7 cellular contexts compared by ENCODE assay signal in genomic region chr2:200308421-200309295, GRCh38. TPM values are rescaled to one million over a fixed set of nuclear protein-coding genes. Genes with fewer than 3 reads are reported as not detected.
DNase-seq lines count a peak whose midpoint lies in the region; ATAC-seq and TF ChIP-seq lines count a peak whose summit lies in the region.

No MANE protein-coding gene starts in this region.

- TF ChIP-seq CTCF in GM23338 (conservative IDR thresholded peaks at IDR 0.05; ENCODE audit: low read depth in 2 of 2) (no peak; a peak in 1 of 4 replicates), fibroblast of the aortic adventitia (IDR thresholded peaks at IDR 0.05; ENCODE audit: insufficient read depth, low read length) (no peak)

- no peaks in the 10 kb centered on the region for H3K9me3 ChIP-seq in SJCRH30 (replicated peaks)
- H3K9me3 ChIP-seq in skeletal muscle tissue (ENCODE audit: control insufficient read depth in 3 of 3, low read length in 3 of 3) = no peaks in the 10 kb centered on the region

- peak overlapping the region; percentile 85 for H3K4me3 Mint-ChIP-seq in GM23338

- H3K27me3 ChIP-seq in GM23338 (ENCODE audit: insufficient read depth) = no peaks in the 10 kb centered on the region
- H3K27me3 ChIP-seq in SJCRH30 = no peaks in the 10 kb centered on the region
- no peaks in the 10 kb centered on the region for H3K27me3 ChIP-seq in skeletal muscle tissue (ENCODE audit: control insufficient read depth in 3 of 3, insufficient read depth in 3 of 3, low read length in 3 of 3)

- peak overlapping the region; percentile 75 to 86 (median 76) for H3K9ac ChIP-seq in skeletal muscle tissue (ENCODE audit: low read depth in 1 of 3, low read length in 3 of 3)

- H3K79me2 ChIP-seq in GM23338 (replicated peaks; ENCODE audit: insufficient read depth) = peaks cover 85% of the 10 kb centered on the region

- H3K4me1 ChIP-seq in GM23338 (ENCODE audit: insufficient read depth) (peaks cover 57% of the 10 kb centered on the region), SJCRH30 (peaks cover 43% of the 10 kb centered on the region), skeletal muscle tissue (ENCODE audit: control insufficient read depth in 3 of 3, insufficient read depth in 3 of 3, low read length in 3 of 3) (peaks cover 18 to 32% (median 31%) of the 10 kb centered on the region in 3 donors)

- peak overlapping the region; percentile 79 for H3K4me2 ChIP-seq in GM23338

- H2AFZ ChIP-seq in GM23338 = no peak overlapping the region

- H3K4me1 Mint-ChIP-seq in GM23338 = peaks cover 64% of the 10 kb centered on the region

- H3K4me3 ChIP-seq in GM23338 = peak overlapping the region; percentile 84
- peak overlapping the region; percentile 94 for H3K4me3 ChIP-seq in SJCRH30
- peak overlapping the region; percentile 79 for H3K4me3 ChIP-seq in fibroblast of the aortic adventitia (ENCODE audit: low read depth, low read length)
- peak overlapping the region in 1 of 3 donors; percentile 79 for H3K4me3 ChIP-seq in skeletal muscle tissue (ENCODE audit: low read length in 3 of 3)

- peaks cover 14% of the 10 kb centered on the region for H3K27me3 Mint-ChIP-seq in GM23338 (ENCODE audit: insufficient read depth, low read depth, poor library complexity)

- no peaks in the 10 kb centered on the region for H3K9me3 Mint-ChIP-seq in GM23338

- no peaks in the 10 kb centered on the region for H3F3A ChIP-seq in GM23338 (replicated peaks; ENCODE audit: low read depth)

- peak overlapping the region; percentile 72 for H3K27ac Mint-ChIP-seq in GM23338

- H4K20me1 ChIP-seq in GM23338 (replicated peaks; ENCODE audit: insufficient read depth) = no peaks in the 10 kb centered on the region

- H3K36me3 Mint-ChIP-seq in GM23338 (ENCODE audit: low read depth) = peaks cover 8% of the 10 kb centered on the region; the same call in 1 of the 3 replicates

- H3K27ac ChIP-seq in GM23338 (ENCODE audit: low read depth) = peak overlapping the region; percentile 53; the same call in 1 of the 2 replicates
- H3K27ac ChIP-seq in SJCRH30 = peak overlapping the region; percentile 98
- H3K27ac ChIP-seq in skeletal muscle tissue (ENCODE audit: low read depth, low read length) = peak overlapping the region; percentile 51

- peak; percentile 30 for DNase-seq in GM23338 (ENCODE audit: low spot score)
- DNase-seq in SJCRH30 = peak in 1 of 2 experiments; percentile 70
- peak; percentile 53 for DNase-seq in fibroblast of the aortic adventitia (ENCODE audit: low read depth)
- DNase-seq in left lobe of liver (ENCODE audit: low spot score) = no peak
- DNase-seq in COR-L47 (lab: John Stamatoyannopoulos, UW) = no peak

- ATAC-seq in GM23338 = no peak
- ATAC-seq in left lobe of liver = no peak
- ATAC-seq in HG03108 (IDR thresholded peaks at IDR 0.05; ENCODE audit: unreplicated experiment) = no peak

- no peaks in the 10 kb centered on the region for H3K9me2 ChIP-seq in GM23338 (ENCODE audit: insufficient read depth)

- H3K36me3 ChIP-seq in GM23338 (ENCODE audit: insufficient read depth) = no peaks in the 10 kb centered on the region
- H3K36me3 ChIP-seq in SJCRH30 = peaks cover 54% of the 10 kb centered on the region
- no peaks in the 10 kb centered on the region for H3K36me3 ChIP-seq in skeletal muscle tissue (ENCODE audit: control insufficient read depth in 3 of 3, insufficient read depth in 3 of 3, low read length in 3 of 3)

TF ChIP-seq in GM23338, 12 proteins besides CTCF, POLR2A, EP300 and RAD21 (continues in another document):
- TF ChIP-seq ZNF331 (CRISPR knock-in tag; IDR thresholded peaks at IDR 0.05; ENCODE audit: low read depth) (no peak), ZNF462 (CRISPR knock-in tag; IDR thresholded peaks at IDR 0.05) (no peak), CREB1 (CRISPR knock-in tag; IDR thresholded peaks at IDR 0.05; ENCODE audit: low read depth) (no peak), ZNF114 (CRISPR knock-in tag; IDR thresholded peaks at IDR 0.05) (no peak), STAT1 (IDR thresholded peaks at IDR 0.05; ENCODE audit: unreplicated experiment) (no peak), EZH2phosphoT487 (IDR thresholded peaks at IDR 0.05; ENCODE audit: unreplicated experiment) (no peak), NANOG (IDR thresholded peaks at IDR 0.05; ENCODE audit: borderline replicate concordance) (no peak), EZH2 (IDR thresholded peaks at IDR 0.05; ENCODE audit: low read depth, unreplicated experiment) (no peak), POLR2AphosphoS5 (IDR thresholded peaks at IDR 0.05; ENCODE audit: low read depth) (no peak)
- TF ChIP-seq, protein P1, sequence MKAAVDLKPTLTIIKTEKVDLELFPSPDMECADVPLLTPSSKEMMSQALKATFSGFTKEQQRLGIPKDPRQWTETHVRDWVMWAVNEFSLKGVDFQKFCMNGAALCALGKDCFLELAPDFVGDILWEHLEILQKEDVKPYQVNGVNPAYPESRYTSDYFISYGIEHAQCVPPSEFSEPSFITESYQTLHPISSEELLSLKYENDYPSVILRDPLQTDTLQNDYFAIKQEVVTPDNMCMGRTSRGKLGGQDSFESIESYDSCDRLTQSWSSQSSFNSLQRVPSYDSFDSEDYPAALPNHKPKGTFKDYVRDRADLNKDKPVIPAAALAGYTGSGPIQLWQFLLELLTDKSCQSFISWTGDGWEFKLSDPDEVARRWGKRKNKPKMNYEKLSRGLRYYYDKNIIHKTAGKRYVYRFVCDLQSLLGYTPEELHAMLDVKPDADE (IDR thresholded peaks at IDR 0.05) = no peak

RNA-seq across cellular contexts. Expression of gene SPATS2L, which starts 2.2 kb away (rescaled TPM):
- total RNA-seq in GM23338 (2014; rRNA removed; shearing (Covaris generic)) = 118 and 146 TPM in 2 replicates
- polyA plus RNA-seq in GM23338 (2016; fragmentation: Nextera tagmentation; extraction: Ambion mirVana) = 154 and 263 TPM in 2 replicates
- 339 and 355 TPM in 2 replicates for total RNA-seq in SJCRH30 (2014; rRNA removed; shearing (Covaris generic))
- total RNA-seq in fibroblast of the aortic adventitia (ENCODE audit: low replicate concordance) = 40.7 and 117 TPM in 2 replicates
- total RNA-seq in skeletal muscle tissue = 79.9 TPM
- total RNA-seq in left lobe of liver = 66.8 TPM

Comparison
In these comparisons a context has a peak if more than half of its experiments do, and no peak if none do; other contexts are left out.
1. DNase-seq: peak in GM23338 (single experiment) and fibroblast of the aortic adventitia (single experiment); none in left lobe of liver (single experiment) and COR-L47 (single experiment).
2. Peak in every context shown above with its lines, with median percentiles within 50 percentile points of each other: H3K27ac ChIP-seq.